18 cellular contexts compared by ENCODE assay signal in the genomic region with DNA sequence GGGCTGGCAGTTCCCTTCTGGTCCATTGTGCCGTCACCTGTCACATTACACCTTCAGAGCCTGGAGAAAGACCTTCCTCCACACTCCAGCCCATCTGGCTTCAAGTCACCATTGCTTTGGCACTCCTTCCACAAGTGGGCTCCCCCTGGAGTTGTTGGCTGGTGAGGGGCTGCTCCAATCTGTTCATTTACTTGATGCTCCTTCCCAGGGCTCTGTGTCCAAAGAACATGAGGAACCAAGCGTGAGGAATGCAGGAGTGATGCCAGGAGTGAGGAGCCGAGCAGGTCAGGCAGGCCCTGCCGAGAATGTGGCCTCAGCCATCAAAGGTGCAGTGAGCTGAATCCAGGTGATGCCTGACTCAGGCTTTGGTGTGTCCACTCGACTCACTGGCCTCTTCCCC. TPM values are rescaled to one million over a fixed set of nuclear protein-coding genes. Genes with fewer than 3 reads are reported as not detected.
DNase-seq lines count a peak whose midpoint lies in the region; ATAC-seq and TF ChIP-seq lines count a peak whose summit lies in the region.
"Had no signal": no experiment of that assay in that cellular context is flagged by ENCODE, and none has a peak within 500 bp of the region (broad histone marks: within the 10 kb centered on the region; RNA-seq: fewer than 3 reads in every experiment).

No MANE protein-coding gene starts in this region.

- no peaks in the 10 kb centered on the region for H3K9me3 Mint-ChIP-seq in stimulated activated naive CD8-positive, alpha-beta T cell treated with anti-CD3 and anti-CD28 coated beads, Interleukin-15, Interleukin-2, amounts not matched to agents 100 ng/mL and 50 ng/mL, for 24 hours
- peaks cover 1% of the 10 kb centered on the region for H3K9me3 Mint-ChIP-seq in glutamatergic neuron (ENCODE audit: unreplicated experiment)
- H3K9me3 Mint-ChIP-seq: mesothelial cell of epicardium, neural progenitor cell had no signal

- intact Hi-C loops in upper lobe of right lung (cut with DNase I), result no loop called here

- H3K4me3 ChIP-seq in upper lobe of right lung, result no peak overlapping the region
- H3K4me3 ChIP-seq: ascending aorta, coronary artery, neural progenitor cell, transverse colon had no signal

- peaks cover 61% of the 10 kb centered on the region for H3K4me1 Mint-ChIP-seq in stimulated activated naive CD8-positive, alpha-beta T cell treated with anti-CD3 and anti-CD28 coated beads, Interleukin-15, Interleukin-2, amounts not matched to agents 100 ng/mL and 50 ng/mL, for 24 hours (ENCODE audit: low read depth)
- peaks cover 11% of the 10 kb centered on the region for H3K4me1 Mint-ChIP-seq in glutamatergic neuron (ENCODE audit: low read depth, unreplicated experiment)

- H3K27ac Mint-ChIP-seq in stimulated activated naive CD8-positive, alpha-beta T cell treated with anti-CD3 and anti-CD28 coated beads, Interleukin-15, Interleukin-2, amounts not matched to agents 100 ng/mL and 50 ng/mL, for 24 hours, result peak overlapping the region; percentile 15
- no peak overlapping the region for H3K27ac Mint-ChIP-seq in glutamatergic neuron (ENCODE audit: unreplicated experiment)
- H3K27ac Mint-ChIP-seq: mesothelial cell of epicardium had no signal

- H3K27me3 ChIP-seq in upper lobe of right lung, result no peaks in the 10 kb centered on the region
- H3K27me3 ChIP-seq: ascending aorta, BE2C, neural progenitor cell, transverse colon had no signal

- peaks cover 77% of the 10 kb centered on the region for H3K36me3 Mint-ChIP-seq in stimulated activated naive CD8-positive, alpha-beta T cell treated with anti-CD3 and anti-CD28 coated beads, Interleukin-15, Interleukin-2, amounts not matched to agents 100 ng/mL and 50 ng/mL, for 24 hours (ENCODE audit: low read depth)
- H3K36me3 Mint-ChIP-seq in glutamatergic neuron (ENCODE audit: unreplicated experiment), result no peaks in the 10 kb centered on the region

- no peak overlapping the region for H3K4me3 Mint-ChIP-seq in stimulated activated naive CD8-positive, alpha-beta T cell treated with anti-CD3 and anti-CD28 coated beads, Interleukin-15, Interleukin-2, amounts not matched to agents 100 ng/mL and 50 ng/mL, for 24 hours
- no peak overlapping the region for H3K4me3 Mint-ChIP-seq in glutamatergic neuron (ENCODE audit: unreplicated experiment)
- H3K4me3 Mint-ChIP-seq: mesothelial cell of epicardium, neural progenitor cell had no signal

- no peaks in the 10 kb centered on the region for H3K4me1 ChIP-seq in upper lobe of right lung
- H3K4me1 ChIP-seq: ascending aorta, BE2C had no signal

- DNase-seq in NCI-H2171 treated with DMSO at 0.1 percent for 48 hours (lab: John Stamatoyannopoulos, UW), result peak; percentile 17
- DNase-seq in NCI-H2171 (lab: John Stamatoyannopoulos, UW), result no peak
- DNase-seq in stimulated activated naive CD8-positive, alpha-beta T cell treated with anti-CD3 and anti-CD28 coated beads, Interleukin-15, Interleukin-2, amounts not matched to agents 100 U/mL and 50 U/mL, for 24 hours, result no peak
- DNase-seq in cerebellum (ENCODE audit: low spot score), result peak; percentile 88
- no peak for DNase-seq in upper lobe of right lung
- no peak for DNase-seq in glutamatergic neuron
- DNase-seq in stimulated activated CD4-positive, alpha-beta T cell treated with anti-CD3 and anti-CD28 coated beads, Interleukin-4, amount 100 ng/mL, for 4 hours, result no peak
- DNase-seq: 8988T; activated CD4-positive, alpha-beta T cell treated with anti-CD3 and anti-CD28 coated beads, Interleukin-2, amount 50 U/mL, for 4 hours; BE2C; NCI-H1436; T1000; transverse colon had no signal

- TF ChIP-seq CTCF in upper lobe of right lung (IDR thresholded peaks at IDR 0.05) (no peak), glutamatergic neuron (IDR thresholded peaks at IDR 0.05; ENCODE audit: partially characterized antibody, unreplicated experiment) (no peak)

- no peaks in the 10 kb centered on the region for H3K27me3 Mint-ChIP-seq in stimulated activated naive CD8-positive, alpha-beta T cell treated with anti-CD3 and anti-CD28 coated beads, Interleukin-15, Interleukin-2, amounts not matched to agents 100 ng/mL and 50 ng/mL, for 24 hours
- peaks cover 4% of the 10 kb centered on the region for H3K27me3 Mint-ChIP-seq in glutamatergic neuron (ENCODE audit: unreplicated experiment)

- H3K27ac ChIP-seq in upper lobe of right lung, result peak overlapping the region; percentile 18
- H3K27ac ChIP-seq: ascending aorta, coronary artery, neural progenitor cell, transverse colon had no signal

- H3K36me3 ChIP-seq in upper lobe of right lung, result peaks cover 70% of the 10 kb centered on the region
- H3K36me3 ChIP-seq: BE2C, neural progenitor cell had no signal

- no peak for ATAC-seq in stimulated activated naive CD8-positive, alpha-beta T cell treated with anti-CD3 and anti-CD28 coated beads, Interleukin-15, Interleukin-2, amounts not matched to agents 100 U/mL and 50 U/mL, for 24 hours
- peak; percentile 10 for ATAC-seq in upper lobe of right lung

- H3K9me3 ChIP-seq in upper lobe of right lung, result no peaks in the 10 kb centered on the region
- H3K9me3 ChIP-seq: ascending aorta, BE2C, transverse colon had no signal

RNA-seq across cellular contexts. Expression of a gene that starts 57.2 kb away (rescaled TPM):
- 28.9 TPM for total RNA-seq in cerebellum
- total RNA-seq in upper lobe of right lung, result 12.8 TPM
- total RNA-seq in glutamatergic neuron (ENCODE audit: unreplicated experiment), result 14.6 TPM

RNA-seq across cellular contexts. Expression of a gene that starts 57.4 kb away (rescaled TPM):
- total RNA-seq in cerebellum (16.1 TPM), upper lobe of right lung (29.8 TPM), glutamatergic neuron (ENCODE audit: unreplicated experiment) (30.5 TPM)

Comparison
In these comparisons a context has a peak if more than half of its experiments do, and no peak if none do; other contexts are left out.
1. DNase-seq: peak in NCI-H2171 treated with DMSO at 0.1 percent for 48 hours (single experiment) and cerebellum (single experiment); none in NCI-H2171 (single experiment), stimulated activated naive CD8-positive, alpha-beta T cell treated with anti-CD3 and anti-CD28 coated beads, Interleukin-15, Interleukin-2, amounts not matched to agents 100 U/mL and 50 U/mL, for 24 hours (single experiment), upper lobe of right lung (single experiment), glutamatergic neuron (single experiment) and stimulated activated CD4-positive, alpha-beta T cell treated with anti-CD3 and anti-CD28 coated beads, Interleukin-4, amount 100 ng/mL, for 4 hours (0 of 2).